26 cellular contexts compared by ENCODE assay signal in the genomic region with DNA sequence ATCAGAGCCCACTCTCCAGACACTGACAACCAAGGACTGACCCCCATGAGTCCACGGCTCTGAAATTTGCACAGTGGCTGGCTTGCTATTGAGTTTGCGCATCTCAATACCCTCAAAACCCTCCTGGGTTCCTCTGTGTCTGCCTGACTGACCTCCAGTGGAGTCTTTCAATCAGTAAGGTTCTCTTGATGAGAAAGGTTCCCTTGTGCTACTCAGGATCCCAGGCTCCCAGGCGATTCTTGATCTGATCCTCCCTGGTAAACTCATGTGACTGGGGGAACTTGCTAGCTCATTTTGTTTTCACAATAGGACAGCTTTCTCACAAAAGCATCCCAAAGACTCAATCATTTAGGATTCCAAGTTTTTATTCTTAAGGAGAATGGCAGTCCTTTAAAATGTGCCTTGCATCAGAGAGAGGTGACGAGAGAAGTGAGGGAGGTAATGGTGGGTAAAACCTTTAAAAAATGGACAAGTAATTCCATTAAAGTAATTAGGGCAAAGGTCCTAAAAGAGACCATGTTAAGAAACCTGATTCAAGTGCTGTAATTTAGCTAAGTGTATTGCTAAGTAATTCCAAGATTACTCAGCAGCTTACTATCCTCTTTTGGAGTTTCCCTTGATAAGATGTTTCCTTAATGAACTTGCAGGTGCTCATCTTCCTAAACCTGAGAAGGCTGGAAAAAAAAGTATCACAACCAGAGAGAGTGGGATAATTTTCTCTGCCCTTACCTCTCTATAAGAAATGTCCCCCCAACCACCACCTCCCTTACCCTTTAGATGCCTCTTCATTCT.
DNase-seq lines count a peak whose midpoint lies in the region; ATAC-seq, FAIRE-seq and TF ChIP-seq lines count a peak whose summit lies in the region.
"Had no signal": no experiment of that assay in that cellular context is flagged by ENCODE, and none has a peak within 500 bp of the region (broad histone marks: within the 10 kb centered on the region; RNA-seq: fewer than 3 reads in every experiment).

No MANE protein-coding gene starts in this region.

- TF ChIP-seq EP300 in suprapubic skin (IDR thresholded peaks at IDR 0.05): no peak

- no peaks in the 10 kb centered on the region for H3K79me2 ChIP-seq in astrocyte (ENCODE audit: insufficient read depth, low read length)

- WGBS in IMR-90 (ENCODE audit: extremely low coverage in 2 of 2, insufficient read length in 1 of 2), 2 experiments: 100% methylated on average over 1 of the region's 4 CpGs; no CpG with 5 or more reads in 1 of the 2 experiments
- 74 to 77% methylated on average over 4 of the region's 4 CpGs for WGBS in esophagus squamous epithelium, 2 donors
- WGBS in suprapubic skin: 73% methylated on average over 4 of the region's 4 CpGs

- no peak for FAIRE-seq in astrocyte (lab: Jason Lieb, UNC)
- FAIRE-seq in GM19239 (lab: Jason Lieb, UNC): no peak
- FAIRE-seq: frontal cortex, GM18507 had no signal

- H4K8ac ChIP-seq in IMR-90 (ENCODE audit: low read depth in 2 of 2, low read length in 2 of 2): no peak overlapping the region

- H3K9me1 ChIP-seq in IMR-90 (ENCODE audit: insufficient read depth, low read length): no peaks in the 10 kb centered on the region

- H3K4me2 ChIP-seq in IMR-90 (ENCODE audit: low read depth, low read length) (no peak overlapping the region), astrocyte (ENCODE audit: low read length) (no peak overlapping the region)
- H3K4me2 ChIP-seq: BLaER1 treated with 17β-estradiol and CSF1 and Interleukin-3, amounts not matched to agents 10 nM and 100 nM; KMS-11; smooth muscle cell had no signal

- H2AFZ ChIP-seq in IMR-90 (replicated peaks; ENCODE audit: low read length, poor library complexity) (no peak overlapping the region), astrocyte (ENCODE audit: low read depth, low read length) (no peak overlapping the region)

- CTCF ChIA-PET in IMR-90 (lab: Yijun Ruan, JAX): no interaction called here
- CTCF ChIA-PET in naive thymus-derived CD4-positive, alpha-beta T cell (lab: Charles Lee): interaction anchor here (1.8 kb wide), 1 partner anchor 18 kb away, joined by 6 read pairs; no protein-coding TSS in a partner anchor

- intact Hi-C loops in IMR-90 (cut with micrococcal nuclease): no loop called here
- intact Hi-C loops in esophagus squamous epithelium (cut with DNase I): loop anchor here (10.0 kb wide), 1 partner anchor 118 kb away; no protein-coding TSS in a partner anchor
- intact Hi-C loops in naive thymus-derived CD4-positive, alpha-beta T cell (cut with micrococcal nuclease): no loop called here

- H3K9me3 ChIP-seq in IMR-90 (ENCODE audit: control insufficient read depth, insufficient read depth, low read length): no peaks in the 10 kb centered on the region
- no peaks in the 10 kb centered on the region for H3K9me3 ChIP-seq in astrocyte (ENCODE audit: insufficient read depth, low read depth, low read length)
- no peaks in the 10 kb centered on the region for H3K9me3 ChIP-seq in esophagus squamous epithelium
- H3K9me3 ChIP-seq in suprapubic skin: no peaks in the 10 kb centered on the region
- no peaks in the 10 kb centered on the region for H3K9me3 ChIP-seq in naive thymus-derived CD4-positive, alpha-beta T cell (ENCODE audit: control insufficient read depth in 2 of 3, low read length in 3 of 3)
- H3K9me3 ChIP-seq: BLaER1 treated with 17β-estradiol and CSF1 and Interleukin-3, amounts not matched to agents 10 nM and 100 nM; colonic mucosa; esophagus muscularis mucosa; left lung had no signal

- no peak overlapping the region for H2BK5ac ChIP-seq in IMR-90 (ENCODE audit: low read depth, low read length, poor library complexity, severe bottlenecking)

- POLR2A ChIA-PET in IMR-90 (lab: Charles Lee; ENCODE audit: unreplicated experiment): no interaction called here
- POLR2A ChIA-PET in naive thymus-derived CD4-positive, alpha-beta T cell (lab: Charles Lee): no interaction called here

- H3K27ac ChIP-seq in IMR-90 (ENCODE audit: insufficient read depth, low read length): no peak overlapping the region
- no peak overlapping the region for H3K27ac ChIP-seq in astrocyte (ENCODE audit: low read depth, low read length)
- H3K27ac ChIP-seq in esophagus squamous epithelium: peak overlapping the region; percentile 75 to 88 (median 84)
- peak overlapping the region; percentile 88 for H3K27ac ChIP-seq in suprapubic skin
- no peak overlapping the region for H3K27ac ChIP-seq in naive thymus-derived CD4-positive, alpha-beta T cell (ENCODE audit: low read depth, low read length)
- H3K27ac ChIP-seq: BLaER1 treated with 17β-estradiol and CSF1 and Interleukin-3, amounts not matched to agents 10 nM and 100 nM; colonic mucosa; esophagus muscularis mucosa; KMS-11; left lung had no signal

- H3K79me1 ChIP-seq in IMR-90 (ENCODE audit: low read depth in 1 of 2, low read length in 2 of 2): no peaks in the 10 kb centered on the region

- H3K27ac Mint-ChIP-seq in astrocyte (ENCODE audit: unreplicated experiment) (no peak overlapping the region), mesothelial cell of epicardium (no peak overlapping the region)
- H3K27ac Mint-ChIP-seq in naive thymus-derived CD4-positive, alpha-beta T cell: peak overlapping the region in 1 of 9 donors; percentile 51

- no peak overlapping the region for H4K91ac ChIP-seq in IMR-90 (ENCODE audit: insufficient read depth, low read depth, low read length)

- H2BK15ac ChIP-seq in IMR-90 (ENCODE audit: low read depth, low read length): no peak overlapping the region

- H3K4me3 ChIP-seq in IMR-90 (ENCODE audit: insufficient read depth, low read depth, low read length): no peak overlapping the region
- no peak overlapping the region for H3K4me3 ChIP-seq in astrocyte (ENCODE audit: insufficient read depth, low read depth, low read length)
- no peak overlapping the region for H3K4me3 ChIP-seq in esophagus squamous epithelium
- no peak overlapping the region for H3K4me3 ChIP-seq in suprapubic skin
- no peak overlapping the region for H3K4me3 ChIP-seq in naive thymus-derived CD4-positive, alpha-beta T cell (ENCODE audit: low read length)
- H3K4me3 ChIP-seq: BLaER1 treated with 17β-estradiol and CSF1 and Interleukin-3, amounts not matched to agents 10 nM and 100 nM; colonic mucosa; esophagus muscularis mucosa; left lung; smooth muscle cell had no signal

- DNase-seq in IMR-90: peak; percentile 54
- peak; percentile 22 for DNase-seq in astrocyte (ENCODE audit: low read depth)
- DNase-seq in esophagus squamous epithelium (lab: John Stamatoyannopoulos, UW): no peak
- DNase-seq in suprapubic skin (ENCODE audit: low spot score in 2 of 2): no peak
- DNase-seq in GM19239 (ENCODE audit: insufficient read length, low spot score): no peak
- DNase-seq in naive thymus-derived CD4-positive, alpha-beta T cell: no peak
- no peak for DNase-seq in mesothelial cell of epicardium (ENCODE audit: low spot score in 2 of 2, unreplicated experiment in 2 of 2)
- DNase-seq: activated CD4-positive, alpha-beta T cell treated with anti-CD3 and anti-CD28 coated beads, Interleukin-2, amount 50 U/mL, for 4 hours; activated CD4-positive, CD25-positive, alpha-beta regulatory T cell; activated naive CD4-positive, alpha-beta T cell treated with Interleukin-2 at 50 U/mL for 16 hours; colonic mucosa; effector memory CD4-positive, alpha-beta T cell; hippocampal formation; left lung; naive thymus-derived CD8-positive, alpha-beta T cell; NCI-H1436 treated with DMSO at 0.1 percent for 48 hours; NCI-H2171; retina; trophoblast cell had no signal

- H3K27me3 ChIP-seq in IMR-90 (ENCODE audit: control insufficient read depth, insufficient read depth, low read length) (peaks cover 10% of the 10 kb centered on the region), astrocyte (ENCODE audit: insufficient read depth, low read length) (peaks cover 9% of the 10 kb centered on the region), esophagus squamous epithelium (no peaks in the 10 kb centered on the region), suprapubic skin (no peaks in the 10 kb centered on the region)
- no peaks in the 10 kb centered on the region for H3K27me3 ChIP-seq in naive thymus-derived CD4-positive, alpha-beta T cell (ENCODE audit: control insufficient read depth in 2 of 2, insufficient read depth in 2 of 2, low read length in 2 of 2)
- H3K27me3 ChIP-seq: colonic mucosa, esophagus muscularis mucosa, left lung had no signal

- dilution Hi-C loops in IMR-90 (cut with HindIII; ENCODE audit: low sequenced_read_pairs, unreplicated experiment): no loop called here

- ATAC-seq in IMR-90 (ENCODE audit: low read depth): no peak
- no peak for ATAC-seq in naive thymus-derived CD4-positive, alpha-beta T cell
- ATAC-seq: naive thymus-derived CD8-positive, alpha-beta T cell; Panc1 had no signal

- no peak overlapping the region; the same call in 1 of the 2 replicates for H2AK5ac ChIP-seq in IMR-90 (ENCODE audit: low read depth, low read length)

- H3K4me3 Mint-ChIP-seq in astrocyte (ENCODE audit: unreplicated experiment) (no peak overlapping the region), mesothelial cell of epicardium (no peak overlapping the region)
- no peak overlapping the region for H3K4me3 Mint-ChIP-seq in naive thymus-derived CD4-positive, alpha-beta T cell
- H3K4me3 Mint-ChIP-seq: naive thymus-derived CD8-positive, alpha-beta T cell had no signal

- TF ChIP-seq RAD21 in IMR-90 (IDR thresholded peaks at IDR 0.05; ENCODE audit: low read length): no peak

- H3K36me3 Mint-ChIP-seq in astrocyte (ENCODE audit: low read depth, unreplicated experiment) (no peaks in the 10 kb centered on the region), mesothelial cell of epicardium (no peaks in the 10 kb centered on the region)
- H3K36me3 Mint-ChIP-seq in naive thymus-derived CD4-positive, alpha-beta T cell: no peaks in the 10 kb centered on the region
- H3K36me3 Mint-ChIP-seq: naive thymus-derived CD8-positive, alpha-beta T cell had no signal

- H3K18ac ChIP-seq in IMR-90 (ENCODE audit: low read depth, low read length): peak overlapping the region; percentile 41; the same call in 1 of the 2 replicates

- no peak overlapping the region; the same call in 1 of the 2 replicates for H3K4ac ChIP-seq in IMR-90 (ENCODE audit: low read depth, low read length)

- H3K4me1 Mint-ChIP-seq in astrocyte (ENCODE audit: low read depth, unreplicated experiment) (peaks cover 33% of the 10 kb centered on the region), mesothelial cell of epicardium (no peaks in the 10 kb centered on the region)
- peaks cover 0 to 10% (median 4%) of the 10 kb centered on the region in 7 donors for H3K4me1 Mint-ChIP-seq in naive thymus-derived CD4-positive, alpha-beta T cell

- H2BK20ac ChIP-seq in IMR-90 (ENCODE audit: low read depth, low read length): no peak overlapping the region

- H3K14ac ChIP-seq in IMR-90 (replicated peaks; ENCODE audit: low read depth, low read length): no peak overlapping the region

- TF ChIP-seq CTCF in IMR-90 (conservative IDR thresholded peaks at IDR 0.05; ENCODE audit: low read depth, low read length): no peak
- no peak for TF ChIP-seq CTCF in astrocyte (IDR thresholded peaks at IDR 0.05; ENCODE audit: insufficient read depth, low read depth, low read length)
- no peak for TF ChIP-seq CTCF in esophagus squamous epithelium (IDR thresholded peaks at IDR 0.05)
- no peak for TF ChIP-seq CTCF in suprapubic skin (IDR thresholded peaks at IDR 0.05)
- no peak for TF ChIP-seq CTCF in mesothelial cell of epicardium (IDR thresholded peaks at IDR 0.05; ENCODE audit: unreplicated experiment)

- H2BK120ac ChIP-seq in IMR-90 (ENCODE audit: low read depth, low read length): no peak overlapping the region

- no peak overlapping the region for H2AK9ac ChIP-seq in IMR-90 (replicated peaks; ENCODE audit: low read depth, low read length, poor library complexity)

- H3K9me3 Mint-ChIP-seq in astrocyte (ENCODE audit: unreplicated experiment) (no peaks in the 10 kb centered on the region), mesothelial cell of epicardium (no peaks in the 10 kb centered on the region)
- H3K9me3 Mint-ChIP-seq in naive thymus-derived CD4-positive, alpha-beta T cell: no peaks in the 10 kb centered on the region
- H3K9me3 Mint-ChIP-seq: naive thymus-derived CD8-positive, alpha-beta T cell had no signal

- H3K23ac ChIP-seq in IMR-90 (ENCODE audit: low read depth, low read length): 0 out of 2 replicates have a peak overlapping the region, but pooled peaks have one; percentile 3

- BruUV-seq in IMR-90 (replicated peaks; lab: Mats Ljungman, UMichigan): no TSS peak

- H3K56ac ChIP-seq in IMR-90 (ENCODE audit: extremely low read depth, insufficient read depth, low read length): no peak overlapping the region

- no peaks in the 10 kb centered on the region for H3K36me3 ChIP-seq in IMR-90 (ENCODE audit: control insufficient read depth, insufficient read depth, low read length)
- H3K36me3 ChIP-seq in astrocyte (ENCODE audit: insufficient read depth, low read length): no peaks in the 10 kb centered on the region
- H3K36me3 ChIP-seq in esophagus squamous epithelium: no peaks in the 10 kb centered on the region
- no peaks in the 10 kb centered on the region for H3K36me3 ChIP-seq in suprapubic skin
- no peaks in the 10 kb centered on the region for H3K36me3 ChIP-seq in naive thymus-derived CD4-positive, alpha-beta T cell (ENCODE audit: control insufficient read depth in 2 of 3, insufficient read depth in 3 of 3, low read length in 3 of 3)
- H3K36me3 ChIP-seq: BLaER1 treated with 17β-estradiol and CSF1 and Interleukin-3, amounts not matched to agents 10 nM and 100 nM; colonic mucosa; esophagus muscularis mucosa; left lung had no signal

- H4K20me1 ChIP-seq in IMR-90 (ENCODE audit: insufficient read depth, low read length) (no peaks in the 10 kb centered on the region), astrocyte (ENCODE audit: insufficient read depth, low read length) (no peaks in the 10 kb centered on the region)
- H4K20me1 ChIP-seq: BLaER1 treated with 17β-estradiol and CSF1 and Interleukin-3, amounts not matched to agents 10 nM and 100 nM had no signal

- peaks cover 6% of the 10 kb centered on the region; the same call in 1 of the 2 replicates for H3K4me1 ChIP-seq in IMR-90 (ENCODE audit: control insufficient read depth, insufficient read depth, low read length)
- peaks cover 8% of the 10 kb centered on the region for H3K4me1 ChIP-seq in astrocyte (ENCODE audit: insufficient read depth, low read length)
- peaks cover 20 to 94% (median 23%) of the 10 kb centered on the region in 3 donors for H3K4me1 ChIP-seq in esophagus squamous epithelium
- H3K4me1 ChIP-seq in suprapubic skin: peaks cover 53% of the 10 kb centered on the region
- no peaks in the 10 kb centered on the region for H3K4me1 ChIP-seq in naive thymus-derived CD4-positive, alpha-beta T cell (ENCODE audit: control insufficient read depth in 2 of 2, insufficient read depth in 2 of 2, low read length in 2 of 2)
- H3K4me1 ChIP-seq: colonic mucosa, esophagus muscularis mucosa, left lung had no signal

- TF ChIP-seq POLR2A in IMR-90 (IDR thresholded peaks at IDR 0.05; ENCODE audit: low read depth, low read length): no peak
- no peak for TF ChIP-seq POLR2A in esophagus squamous epithelium (IDR thresholded peaks at IDR 0.05)
- no peak for TF ChIP-seq POLR2A in suprapubic skin (IDR thresholded peaks at IDR 0.05)

- H3K27me3 Mint-ChIP-seq in astrocyte (ENCODE audit: low read depth, unreplicated experiment) (no peaks in the 10 kb centered on the region), mesothelial cell of epicardium (ENCODE audit: low read depth) (peaks cover 1% of the 10 kb centered on the region)
- H3K27me3 Mint-ChIP-seq in naive thymus-derived CD4-positive, alpha-beta T cell: peaks cover 0 to 26% (median 0%) of the 10 kb centered on the region in 5 donors

- H3K9ac ChIP-seq in IMR-90 (ENCODE audit: low read depth, low read length) (no peak overlapping the region), astrocyte (ENCODE audit: low read length) (no peak overlapping the region)
- H3K9ac ChIP-seq: BLaER1 treated with 17β-estradiol and CSF1 and Interleukin-3, amounts not matched to agents 10 nM and 100 nM; KMS-11 had no signal

- H4K5ac ChIP-seq in IMR-90 (ENCODE audit: low read depth, low read length): no peak overlapping the region

- in situ Hi-C loops in IMR-90 (cut with MboI; ENCODE audit: low sequenced_read_pairs): no loop called here

Comparison
In these comparisons a context has a peak if more than half of its experiments do, and no peak if none do; other contexts are left out.
1. DNase-seq: peak in IMR-90 (single experiment) and astrocyte (single experiment); none in esophagus squamous epithelium (single experiment), suprapubic skin (0 of 2), GM19239 (single experiment), naive thymus-derived CD4-positive, alpha-beta T cell (0 of 9) and mesothelial cell of epicardium (0 of 2).
2. H3K27ac ChIP-seq: peak in esophagus squamous epithelium (4 of 4) and suprapubic skin (single experiment); none in IMR-90 (single experiment), astrocyte (single experiment) and naive thymus-derived CD4-positive, alpha-beta T cell (single experiment).